In the genomic region with DNA sequence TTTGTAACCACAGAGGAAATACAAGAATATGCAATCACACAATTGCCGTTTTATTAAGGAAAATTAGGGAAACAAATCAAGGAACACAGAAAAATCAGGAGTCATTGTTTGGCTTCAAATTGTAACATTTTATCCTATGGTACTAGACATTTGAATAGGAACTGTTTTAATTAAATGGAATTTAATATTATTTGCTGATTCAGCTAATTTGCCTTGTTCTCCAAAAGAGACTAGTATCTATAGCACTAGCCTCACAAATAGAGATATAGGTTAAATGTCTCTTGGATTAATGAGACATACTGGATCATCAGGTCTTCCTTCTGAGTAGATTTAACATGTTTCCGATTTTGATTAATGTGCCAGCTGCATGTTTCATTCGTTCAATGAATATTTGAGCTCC, we compare ENCODE assay signal across 1 cellular context.
TF ChIP-seq lines count a peak whose summit lies in the region.

No MANE protein-coding gene starts in this region.

TF ChIP-seq in endothelial cell of umbilical vein, 7 proteins besides CTCF, POLR2A, EP300 and RAD21:
- TF ChIP-seq GATA2 (IDR thresholded peaks at IDR 0.05; ENCODE audit: insufficient read depth, insufficient read length, low read depth, low read length) (no peak), EZH2 (IDR thresholded peaks at IDR 0.05; ENCODE audit: borderline replicate concordance, low read depth, low read length, severe bottlenecking) (no peak), POLR2AphosphoS5 (IDR thresholded peaks at IDR 0.05; ENCODE audit: insufficient read depth, low read depth, low read length) (no peak), MYC (IDR thresholded peaks at IDR 0.05; ENCODE audit: low read depth, low read length) (no peak), FOS (IDR thresholded peaks at IDR 0.05; ENCODE audit: borderline replicate concordance, insufficient read depth, low read length) (no peak), MAX (IDR thresholded peaks at IDR 0.05; ENCODE audit: insufficient read depth, insufficient read length) (no peak), JUN (IDR thresholded peaks at IDR 0.05; ENCODE audit: borderline replicate concordance, insufficient read depth, insufficient read length, low read depth) (no peak)
